Comparison of ENCODE assay signal across 1 cellular context in the genomic region with DNA sequence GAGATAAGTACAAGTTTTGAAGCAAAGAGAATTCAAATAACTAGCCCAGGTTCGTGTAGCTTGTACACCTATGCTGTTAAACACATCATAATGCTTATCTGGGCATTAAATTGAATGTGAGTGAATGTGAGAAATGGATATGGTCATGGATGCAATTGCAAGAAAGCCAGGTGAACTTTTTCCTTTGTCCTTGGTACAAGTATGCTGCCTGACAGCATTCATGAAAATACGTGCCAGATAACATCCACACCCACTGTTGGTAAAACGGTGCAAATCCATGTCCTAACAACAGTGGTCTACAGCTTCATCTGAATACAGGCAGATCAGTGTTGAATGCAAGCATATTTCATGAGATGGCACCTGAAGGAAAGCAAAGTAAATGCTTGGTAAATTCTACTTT.
TF ChIP-seq lines count a peak whose summit lies in the region.

No MANE protein-coding gene starts in this region.

TF ChIP-seq in GM23338, 12 proteins besides CTCF, POLR2A, EP300 and RAD21 (continued from another document):
- TF ChIP-seq, protein P1, sequence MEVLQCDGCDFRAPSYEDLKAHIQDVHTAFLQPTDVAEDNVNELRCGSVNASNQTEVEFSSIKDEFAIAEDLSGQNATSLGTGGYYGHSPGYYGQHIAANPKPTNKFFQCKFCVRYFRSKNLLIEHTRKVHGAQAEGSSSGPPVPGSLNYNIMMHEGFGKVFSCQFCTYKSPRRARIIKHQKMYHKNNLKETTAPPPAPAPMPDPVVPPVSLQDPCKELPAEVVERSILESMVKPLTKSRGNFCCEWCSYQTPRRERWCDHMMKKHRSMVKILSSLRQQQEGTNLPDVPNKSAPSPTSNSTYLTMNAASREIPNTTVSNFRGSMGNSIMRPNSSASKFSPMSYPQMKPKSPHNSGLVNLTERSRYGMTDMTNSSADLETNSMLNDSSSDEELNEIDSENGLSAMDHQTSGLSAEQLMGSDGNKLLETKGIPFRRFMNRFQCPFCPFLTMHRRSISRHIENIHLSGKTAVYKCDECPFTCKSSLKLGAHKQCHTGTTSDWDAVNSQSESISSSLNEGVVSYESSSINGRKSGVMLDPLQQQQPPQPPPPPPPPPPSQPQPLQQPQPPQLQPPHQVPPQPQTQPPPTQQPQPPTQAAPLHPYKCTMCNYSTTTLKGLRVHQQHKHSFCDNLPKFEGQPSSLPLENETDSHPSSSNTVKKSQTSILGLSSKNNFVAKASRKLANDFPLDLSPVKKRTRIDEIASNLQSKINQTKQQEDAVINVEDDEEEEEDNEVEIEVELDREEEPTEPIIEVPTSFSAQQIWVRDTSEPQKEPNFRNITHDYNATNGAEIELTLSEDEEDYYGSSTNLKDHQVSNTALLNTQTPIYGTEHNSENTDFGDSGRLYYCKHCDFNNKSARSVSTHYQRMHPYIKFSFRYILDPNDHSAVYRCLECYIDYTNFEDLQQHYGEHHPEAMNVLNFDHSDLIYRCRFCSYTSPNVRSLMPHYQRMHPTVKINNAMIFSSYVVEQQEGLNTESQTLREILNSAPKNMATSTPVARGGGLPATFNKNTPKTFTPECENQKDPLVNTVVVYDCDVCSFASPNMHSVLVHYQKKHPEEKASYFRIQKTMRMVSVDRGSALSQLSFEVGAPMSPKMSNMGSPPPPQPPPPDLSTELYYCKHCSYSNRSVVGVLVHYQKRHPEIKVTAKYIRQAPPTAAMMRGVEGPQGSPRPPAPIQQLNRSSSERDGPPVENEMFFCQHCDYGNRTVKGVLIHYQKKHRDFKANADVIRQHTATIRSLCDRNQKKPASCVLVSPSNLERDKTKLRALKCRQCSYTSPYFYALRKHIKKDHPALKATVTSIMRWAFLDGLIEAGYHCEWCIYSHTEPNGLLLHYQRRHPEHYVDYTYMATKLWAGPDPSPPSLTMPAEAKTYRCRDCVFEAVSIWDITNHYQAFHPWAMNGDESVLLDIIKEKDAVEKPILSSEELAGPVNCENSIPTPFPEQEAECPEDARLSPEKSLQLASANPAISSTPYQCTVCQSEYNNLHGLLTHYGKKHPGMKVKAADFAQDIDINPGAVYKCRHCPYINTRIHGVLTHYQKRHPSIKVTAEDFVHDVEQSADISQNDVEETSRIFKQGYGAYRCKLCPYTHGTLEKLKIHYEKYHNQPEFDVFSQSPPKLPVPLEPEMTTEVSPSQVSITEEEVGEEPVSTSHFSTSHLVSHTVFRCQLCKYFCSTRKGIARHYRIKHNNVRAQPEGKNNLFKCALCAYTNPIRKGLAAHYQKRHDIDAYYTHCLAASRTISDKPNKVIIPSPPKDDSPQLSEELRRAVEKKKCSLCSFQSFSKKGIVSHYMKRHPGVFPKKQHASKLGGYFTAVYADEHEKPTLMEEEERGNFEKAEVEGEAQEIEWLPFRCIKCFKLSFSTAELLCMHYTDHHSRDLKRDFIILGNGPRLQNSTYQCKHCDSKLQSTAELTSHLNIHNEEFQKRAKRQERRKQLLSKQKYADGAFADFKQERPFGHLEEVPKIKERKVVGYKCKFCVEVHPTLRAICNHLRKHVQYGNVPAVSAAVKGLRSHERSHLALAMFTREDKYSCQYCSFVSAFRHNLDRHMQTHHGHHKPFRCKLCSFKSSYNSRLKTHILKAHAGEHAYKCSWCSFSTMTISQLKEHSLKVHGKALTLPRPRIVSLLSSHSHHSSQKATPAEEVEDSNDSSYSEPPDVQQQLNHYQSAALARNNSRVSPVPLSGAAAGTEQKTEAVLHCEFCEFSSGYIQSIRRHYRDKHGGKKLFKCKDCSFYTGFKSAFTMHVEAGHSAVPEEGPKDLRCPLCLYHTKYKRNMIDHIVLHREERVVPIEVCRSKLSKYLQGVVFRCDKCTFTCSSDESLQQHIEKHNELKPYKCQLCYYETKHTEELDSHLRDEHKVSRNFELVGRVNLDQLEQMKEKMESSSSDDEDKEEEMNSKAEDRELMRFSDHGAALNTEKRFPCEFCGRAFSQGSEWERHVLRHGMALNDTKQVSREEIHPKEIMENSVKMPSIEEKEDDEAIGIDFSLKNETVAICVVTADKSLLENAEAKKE (CRISPR knock-in tag; IDR thresholded peaks at IDR 0.05): no peak
- TF ChIP-seq EZH2 (IDR thresholded peaks at IDR 0.05; ENCODE audit: low read depth, unreplicated experiment) (no peak), JUNB (IDR thresholded peaks at IDR 0.05; ENCODE audit: unreplicated experiment) (no peak)
- TF ChIP-seq, protein P2, sequence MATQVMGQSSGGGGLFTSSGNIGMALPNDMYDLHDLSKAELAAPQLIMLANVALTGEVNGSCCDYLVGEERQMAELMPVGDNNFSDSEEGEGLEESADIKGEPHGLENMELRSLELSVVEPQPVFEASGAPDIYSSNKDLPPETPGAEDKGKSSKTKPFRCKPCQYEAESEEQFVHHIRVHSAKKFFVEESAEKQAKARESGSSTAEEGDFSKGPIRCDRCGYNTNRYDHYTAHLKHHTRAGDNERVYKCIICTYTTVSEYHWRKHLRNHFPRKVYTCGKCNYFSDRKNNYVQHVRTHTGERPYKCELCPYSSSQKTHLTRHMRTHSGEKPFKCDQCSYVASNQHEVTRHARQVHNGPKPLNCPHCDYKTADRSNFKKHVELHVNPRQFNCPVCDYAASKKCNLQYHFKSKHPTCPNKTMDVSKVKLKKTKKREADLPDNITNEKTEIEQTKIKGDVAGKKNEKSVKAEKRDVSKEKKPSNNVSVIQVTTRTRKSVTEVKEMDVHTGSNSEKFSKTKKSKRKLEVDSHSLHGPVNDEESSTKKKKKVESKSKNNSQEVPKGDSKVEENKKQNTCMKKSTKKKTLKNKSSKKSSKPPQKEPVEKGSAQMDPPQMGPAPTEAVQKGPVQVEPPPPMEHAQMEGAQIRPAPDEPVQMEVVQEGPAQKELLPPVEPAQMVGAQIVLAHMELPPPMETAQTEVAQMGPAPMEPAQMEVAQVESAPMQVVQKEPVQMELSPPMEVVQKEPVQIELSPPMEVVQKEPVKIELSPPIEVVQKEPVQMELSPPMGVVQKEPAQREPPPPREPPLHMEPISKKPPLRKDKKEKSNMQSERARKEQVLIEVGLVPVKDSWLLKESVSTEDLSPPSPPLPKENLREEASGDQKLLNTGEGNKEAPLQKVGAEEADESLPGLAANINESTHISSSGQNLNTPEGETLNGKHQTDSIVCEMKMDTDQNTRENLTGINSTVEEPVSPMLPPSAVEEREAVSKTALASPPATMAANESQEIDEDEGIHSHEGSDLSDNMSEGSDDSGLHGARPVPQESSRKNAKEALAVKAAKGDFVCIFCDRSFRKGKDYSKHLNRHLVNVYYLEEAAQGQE (IDR thresholded peaks at IDR 0.05; ENCODE audit: unreplicated experiment): no peak
TF ChIP-seq in GM23338: peak in this region for 0.
